In the genomic region with DNA sequence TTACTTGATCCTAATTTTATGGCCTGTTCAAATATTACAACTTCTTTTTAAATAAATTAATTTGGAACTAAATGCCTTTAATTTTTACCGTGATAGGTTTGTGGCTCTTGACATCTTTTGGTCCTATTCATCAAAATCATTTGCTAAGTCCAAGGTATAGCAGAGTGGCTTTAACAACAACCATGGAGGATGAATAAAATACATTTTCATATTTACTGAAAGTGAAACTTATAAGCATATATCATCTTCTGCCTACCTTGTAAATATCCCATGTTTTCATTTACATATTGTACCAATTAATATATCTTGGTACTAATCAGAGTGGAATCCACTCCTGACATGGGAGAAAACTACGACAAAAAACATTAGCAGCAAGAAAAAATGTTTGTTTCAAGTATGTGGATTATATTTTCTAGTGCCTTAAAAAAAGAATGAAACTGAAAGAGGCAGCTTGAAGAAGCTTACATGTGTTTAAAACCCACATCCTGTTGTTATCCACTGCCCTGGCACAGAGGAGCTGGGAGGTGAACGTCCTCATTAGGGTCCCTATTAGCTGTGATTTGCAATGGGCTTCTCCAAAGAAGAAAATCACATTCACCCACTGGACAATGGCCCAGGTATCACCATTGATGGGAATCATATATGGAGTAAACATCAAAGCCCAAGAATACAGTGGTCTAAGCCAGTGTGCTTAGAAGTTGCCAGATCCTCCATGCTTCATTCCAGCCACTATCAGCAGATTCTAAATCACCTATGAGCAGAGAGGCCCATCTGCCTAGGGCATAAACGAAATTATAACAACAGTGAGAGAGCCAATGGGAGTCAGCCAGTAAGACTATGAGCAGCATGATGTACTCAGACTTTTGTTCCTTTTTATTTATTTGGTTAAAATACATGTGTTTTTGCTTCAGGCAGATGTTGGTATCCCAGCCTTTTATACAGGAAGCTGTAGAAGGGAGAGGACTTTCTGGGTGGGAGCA, we compare ENCODE assay signal across 8 cellular contexts.
DNase-seq lines count a peak whose midpoint lies in the region; ATAC-seq and TF ChIP-seq lines count a peak whose summit lies in the region.

No MANE protein-coding gene starts in this region.

- peaks cover 6% of the 10 kb centered on the region for H3K27me3 Mint-ChIP-seq in nephron progenitor cell (ENCODE audit: low read depth, poor library complexity)

- peaks cover 73% of the 10 kb centered on the region for H3K4me1 Mint-ChIP-seq in nephron progenitor cell

- DNase-seq in HCEC 1CT (peak; percentile 56), NAMALWA (ENCODE audit: low spot score) (peak; percentile 83), brain microvascular endothelial cell (no peak), nephron progenitor cell (no peak), D341Med (ENCODE audit: low spot score) (no peak), medulla oblongata (ENCODE audit: extremely low spot score) (no peak), inferior parietal cortex (ENCODE audit: extremely low spot score) (no peak)

- ATAC-seq in GM18511 (IDR thresholded peaks at IDR 0.05; ENCODE audit: unreplicated experiment) = peak; percentile 82

- peaks cover 11% of the 10 kb centered on the region for H3K36me3 Mint-ChIP-seq in nephron progenitor cell (ENCODE audit: low read depth)

- TF ChIP-seq CTCF in brain microvascular endothelial cell (IDR thresholded peaks at IDR 0.05; ENCODE audit: low read depth, low read length, missing control alignments) (no peak), nephron progenitor cell (IDR thresholded peaks at IDR 0.05) (no peak)

- no peaks in the 10 kb centered on the region for H3K9me3 Mint-ChIP-seq in nephron progenitor cell

- no peak overlapping the region for H3K4me3 Mint-ChIP-seq in nephron progenitor cell

- H3K27me3 ChIP-seq in brain microvascular endothelial cell (replicated peaks) = no peaks in the 10 kb centered on the region

- H3K27ac ChIP-seq in brain microvascular endothelial cell = peak overlapping the region; percentile 38

- in situ Hi-C loops in brain microvascular endothelial cell (cut with HindIII; ENCODE audit: low pct_ligation_motif_present, low sequenced_read_pairs) = no loop called here

- H3K36me3 ChIP-seq in brain microvascular endothelial cell (replicated peaks) = no peaks in the 10 kb centered on the region

- peak overlapping the region; percentile 92 for H3K27ac Mint-ChIP-seq in nephron progenitor cell

- no peak overlapping the region for H3K4me3 ChIP-seq in brain microvascular endothelial cell (ENCODE audit: low read depth, low read length)

Comparison
In these comparisons a context has a peak if more than half of its experiments do, and no peak if none do; other contexts are left out.
1. DNase-seq: peak in HCEC 1CT (single experiment) and NAMALWA (single experiment); none in brain microvascular endothelial cell (single experiment), nephron progenitor cell (single experiment), D341Med (single experiment), medulla oblongata (single experiment) and inferior parietal cortex (single experiment).